Comparison of ENCODE assay signal across 8 cellular contexts in genomic region chr18:48953096-48953706, GRCh38. TPM values are rescaled to one million over a fixed set of nuclear protein-coding genes. Genes with fewer than 3 reads are reported as not detected.
DNase-seq lines count a peak whose midpoint lies in the region; ATAC-seq, FAIRE-seq and TF ChIP-seq lines count a peak whose summit lies in the region.

No MANE protein-coding gene starts in this region.

- POLR2A ChIA-PET in A549 (lab: Yijun Ruan, JAX), result interaction anchor here (1.0 to 2.1 kb wide), 10 partner anchors 18 to 221 kb away, joined by 4 to 27 read pairs (median 7); no protein-coding TSS in a partner anchor

- ATAC-seq in A549 (peak in 1 of 2 experiments; percentile 1; a peak in 1 of 6 replicates), mucosa of descending colon (no peak)

- TF ChIP-seq CTCF in A549 (IDR thresholded peaks at IDR 0.05) (no peak), HFFc6 (IDR thresholded peaks at IDR 0.05) (no peak), bronchial epithelial cell (IDR thresholded peaks at IDR 0.05; ENCODE audit: insufficient read depth, low read length, severe bottlenecking) (no peak), mucosa of descending colon (IDR thresholded peaks at IDR 0.05) (no peak)

- peaks cover 14% of the 10 kb centered on the region for H3K27me3 Mint-ChIP-seq in HFFc6 (ENCODE audit: insufficient read depth)

- peak overlapping the region; percentile 60 for H3K4me3 ChIP-seq in A549
- H3K4me3 ChIP-seq in bronchial epithelial cell (ENCODE audit: low read depth, low read length), result peak overlapping the region; percentile 57
- peak overlapping the region; percentile 36 for H3K4me3 ChIP-seq in mucosa of descending colon

- peak overlapping the region; percentile 97 to 99 for H3K27ac ChIP-seq in A549

- intact Hi-C loops in mucosa of descending colon (cut with DNase I, micrococcal nuclease), result no loop called here

- no peak for TF ChIP-seq EP300 in A549 (IDR thresholded peaks at IDR 0.05)

- H3K9me3 ChIP-seq in A549 (no peaks in the 10 kb centered on the region), mucosa of descending colon (no peaks in the 10 kb centered on the region)

- peak overlapping the region; percentile 94 for H3K27ac Mint-ChIP-seq in HFFc6

- peak overlapping the region; percentile 97 for H3K4me2 ChIP-seq in A549

- H3K36me3 ChIP-seq in bronchial epithelial cell (ENCODE audit: control insufficient read depth, insufficient read depth, low read length) (peaks cover 1% of the 10 kb centered on the region), mucosa of descending colon (ENCODE audit: low read depth) (no peaks in the 10 kb centered on the region)

- DNase-seq in A549 (ENCODE audit: low read depth in 1 of 2, low spot score in 1 of 2) (no peak), HFFc6 (no peak), bronchial epithelial cell (ENCODE audit: low read depth) (no peak), mucosa of descending colon (peak in 1 of 3 donors; percentile 36), amniotic stem cell (lab: John Stamatoyannopoulos, UW) (no peak), GM19240 (ENCODE audit: insufficient read length, low spot score) (no peak), midbrain (lab: John Stamatoyannopoulos, UW) (no peak), NCI-H524 (lab: John Stamatoyannopoulos, UW) (no peak)

- CTCF ChIA-PET in A549 (lab: Yijun Ruan, JAX), result interaction anchor here (0.7 to 2.0 kb wide), 5 partner anchors 10 to 278 kb away, joined by 3 to 4 read pairs (median 4); no protein-coding TSS in a partner anchor

- 52% methylated on average over 17 of the region's 20 CpGs for WGBS in A549 (ENCODE audit: missing lambda C conversion rate)

- H3K4me1 Mint-ChIP-seq in HFFc6 (ENCODE audit: low read depth), result peaks cover 49% of the 10 kb centered on the region

- H3K9me3 Mint-ChIP-seq in HFFc6, result peaks cover 4% of the 10 kb centered on the region; the same call in 1 of the 2 replicates

- FAIRE-seq in A549 (lab: Jason Lieb, UNC), result no peak
- FAIRE-seq in bronchial epithelial cell (lab: Jason Lieb, UNC), result no peak

- no peak for TF ChIP-seq RAD21 in A549 (conservative IDR thresholded peaks at IDR 0.05 in 1 of 2, IDR thresholded peaks at IDR 0.05 in 1 of 2)

- TF ChIP-seq POLR2A in A549 (IDR thresholded peaks at IDR 0.05; ENCODE audit: low read length), result no peak

- peak overlapping the region; percentile 93 for H3K4me3 Mint-ChIP-seq in HFFc6

- peaks cover 19% of the 10 kb centered on the region for H3K36me3 Mint-ChIP-seq in HFFc6 (ENCODE audit: low read depth)

- H3K27me3 ChIP-seq in bronchial epithelial cell (ENCODE audit: control insufficient read depth, insufficient read depth, low read length), result no peaks in the 10 kb centered on the region

- peaks cover 32% of the 10 kb centered on the region for H3K4me1 ChIP-seq in A549
- peaks cover 15% of the 10 kb centered on the region for H3K4me1 ChIP-seq in mucosa of descending colon (ENCODE audit: low read depth)

TF ChIP-seq in A549, 52 proteins besides CTCF, POLR2A, EP300 and RAD21:
- TF ChIP-seq MAZ (IDR thresholded peaks at IDR 0.05; ENCODE audit: borderline replicate concordance, low read depth, low read length), result no peak
- TF ChIP-seq, protein P1, sequence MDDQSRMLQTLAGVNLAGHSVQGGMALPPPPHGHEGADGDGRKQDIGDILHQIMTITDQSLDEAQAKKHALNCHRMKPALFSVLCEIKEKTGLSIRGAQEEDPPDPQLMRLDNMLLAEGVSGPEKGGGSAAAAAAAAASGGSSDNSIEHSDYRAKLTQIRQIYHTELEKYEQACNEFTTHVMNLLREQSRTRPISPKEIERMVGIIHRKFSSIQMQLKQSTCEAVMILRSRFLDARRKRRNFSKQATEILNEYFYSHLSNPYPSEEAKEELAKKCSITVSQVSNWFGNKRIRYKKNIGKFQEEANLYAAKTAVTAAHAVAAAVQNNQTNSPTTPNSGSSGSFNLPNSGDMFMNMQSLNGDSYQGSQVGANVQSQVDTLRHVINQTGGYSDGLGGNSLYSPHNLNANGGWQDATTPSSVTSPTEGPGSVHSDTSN (IDR thresholded peaks at IDR 0.05), result no peak
- TF ChIP-seq, protein P2, sequence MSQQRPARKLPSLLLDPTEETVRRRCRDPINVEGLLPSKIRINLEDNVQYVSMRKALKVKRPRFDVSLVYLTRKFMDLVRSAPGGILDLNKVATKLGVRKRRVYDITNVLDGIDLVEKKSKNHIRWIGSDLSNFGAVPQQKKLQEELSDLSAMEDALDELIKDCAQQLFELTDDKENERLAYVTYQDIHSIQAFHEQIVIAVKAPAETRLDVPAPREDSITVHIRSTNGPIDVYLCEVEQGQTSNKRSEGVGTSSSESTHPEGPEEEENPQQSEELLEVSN (IDR thresholded peaks at IDR 0.05; ENCODE audit: borderline replicate concordance, low read depth), result no peak
- no peak for TF ChIP-seq MAFK (IDR thresholded peaks at IDR 0.05; ENCODE audit: partially characterized antibody)
- TF ChIP-seq NR3C1 (IDR thresholded peaks at IDR 0.05), result no peak
- no peak for TF ChIP-seq KDM5A (IDR thresholded peaks at IDR 0.05)
- TF ChIP-seq HOXB13 (CRISPR knock-in tag; IDR thresholded peaks at IDR 0.05; ENCODE audit: low read depth), result no peak
- no peak for TF ChIP-seq PHF8 (IDR thresholded peaks at IDR 0.05; ENCODE audit: borderline replicate concordance, low read depth)

RNA-seq across cellular contexts. Expression of gene SMAD7, which starts 2.4 kb away (rescaled TPM):
- 18.9 and 19.9 TPM in 2 replicates for polyA plus RNA-seq in A549 (2011; rRNA removed)
- 38.2 and 48.5 TPM in 2 replicates for polyA plus RNA-seq in A549 (2012; cell fraction: cytosol; rRNA removed)
- 76.0 and 84.4 TPM in 2 replicates for polyA plus RNA-seq in A549 (2012; cell fraction: nucleus; rRNA removed)
- polyA plus RNA-seq in A549 (2017; fragmentation: RNase III; extraction: RNeasy Plus Mini Kit Qiagen cat#74134 plus additional on column Dnase treatment), result 26.9 to 29.1 TPM (median 29.0 TPM) in 3 replicates
- 51.4 and 52.2 TPM in 2 replicates for polyA minus RNA-seq in A549 (2011; rRNA and poly(A)+ RNA removed)
- total RNA-seq in HFFc6 (2021; fragmentation: NEBNext Ultra II Directional; extraction: Animal tissue kit (Norgen Biotek cat#: 25700)), result 10 to 100 TPM; 29.6 to 35.8 (median 30.7) TPM
- 11.5 and 19.2 TPM in 2 replicates for total RNA-seq in bronchial epithelial cell
- 10 to 100 TPM; 22.3 to 67.4 (median 33.1) TPM for total RNA-seq in mucosa of descending colon
